ENCODE assay signal across 19 cellular contexts in the genomic region with DNA sequence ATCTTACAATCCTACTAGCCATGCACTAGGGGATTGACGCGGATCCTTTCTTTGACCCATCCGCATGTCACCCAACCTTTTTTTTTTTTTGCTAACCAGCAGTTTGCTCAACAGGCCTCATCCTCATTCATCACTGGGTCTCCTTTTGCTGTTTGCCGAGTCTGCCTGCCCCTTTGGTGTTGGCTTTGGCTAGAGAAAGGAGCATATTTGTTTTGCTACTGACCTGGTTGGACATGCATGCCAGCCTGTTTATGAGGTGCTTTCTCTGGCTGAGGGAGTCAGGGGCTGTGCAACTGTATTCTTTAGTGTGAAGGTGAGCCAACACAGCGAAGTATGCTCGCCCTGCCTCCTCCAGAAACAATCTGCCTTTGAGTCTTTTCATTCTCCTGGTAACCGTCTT.
"Had no signal": no experiment of that assay in that cellular context is flagged by ENCODE, and none has a peak within 500 bp of the region (broad histone marks: within the 10 kb centered on the region; RNA-seq: fewer than 3 reads in every experiment).

No MANE protein-coding gene starts in this region.

- H3K9me3 Mint-ChIP-seq: activated T-cell treated with anti-CD3 and anti-CD28 coated beads, Interleukin-2, amount 50 U/mL, for 24 hours had no signal

- H3K27me3 Mint-ChIP-seq: activated CD4-positive, alpha-beta memory T cell treated with anti-CD3 and anti-CD28 coated beads, Interleukin-2, amount 10 ng/mL, durations not matched to agents 7 days and 5 days; activated naive CD4-positive, alpha-beta T cell treated with anti-CD3 and anti-CD28 coated beads, Interleukin-2, amount 10 ng/mL, durations not matched to agents 7 days and 5 days; activated T-cell treated with anti-CD3 and anti-CD28 coated beads, Interleukin-2, amount 50 U/mL, for 24 hours; memory B cell; naive thymus-derived CD8-positive, alpha-beta T cell; progenitor cell of endocrine pancreas had no signal

- ATAC-seq: gastroesophageal sphincter; heart right ventricle; naive thymus-derived CD8-positive, alpha-beta T cell; right cardiac atrium had no signal

- H3K4me3 Mint-ChIP-seq: activated CD4-positive, alpha-beta memory T cell treated with anti-CD3 and anti-CD28 coated beads, Interleukin-2, amount 10 ng/mL, durations not matched to agents 7 days and 5 days; activated naive CD4-positive, alpha-beta T cell treated with anti-CD3 and anti-CD28 coated beads, Interleukin-2, amount 10 ng/mL, durations not matched to agents 7 days and 5 days; activated T-cell treated with anti-CD3 and anti-CD28 coated beads, Interleukin-2, amount 50 U/mL, for 24 hours; memory B cell; naive thymus-derived CD8-positive, alpha-beta T cell had no signal

- H3K27ac Mint-ChIP-seq: activated CD4-positive, alpha-beta memory T cell treated with anti-CD3 and anti-CD28 coated beads, Interleukin-2, amount 10 ng/mL, durations not matched to agents 7 days and 5 days; activated naive CD4-positive, alpha-beta T cell treated with anti-CD3 and anti-CD28 coated beads, Interleukin-2, amount 10 ng/mL, durations not matched to agents 7 days and 5 days; activated T-cell treated with anti-CD3 and anti-CD28 coated beads, Interleukin-2, amount 50 U/mL, for 24 hours; memory B cell had no signal

- DNase-seq: activated CD4-positive, alpha-beta memory T cell treated with anti-CD3 and anti-CD28 coated beads, Interleukin-2, amount 10 ng/mL, durations not matched to agents 7 days and 5 days; activated CD4-positive, alpha-beta T cell treated with anti-CD3 and anti-CD28 coated beads for 1 hour; activated naive CD4-positive, alpha-beta T cell treated with anti-CD3 and anti-CD28 coated beads, Interleukin-2, amount 10 ng/mL, durations not matched to agents 7 days and 5 days; activated T-cell treated with anti-CD3 and anti-CD28 coated beads, Interleukin-2, amount 50 U/mL, for 24 hours; erythroblast; heart right ventricle; left ventricle myocardium inferior; naive thymus-derived CD8-positive, alpha-beta T cell; right cardiac atrium; stimulated activated CD4-positive, alpha-beta T cell treated with anti-CD3 and anti-CD28 coated beads, Interleukin-4, amount 100 ng/mL, for 4 hours; stimulated activated CD8-positive, alpha-beta memory T cell treated with anti-CD3 and anti-CD28 coated beads, Interleukin-4, amount 100 ng/mL, for 48 hours; stimulated activated naive CD4-positive, alpha-beta T cell treated with Interleukin-2 at 50 U/mL for 16 hours; substantia nigra; T-helper 1 cell; T1000; transverse colon had no signal
